Comparison of ENCODE assay signal across 35 cellular contexts in genomic region chr2:181886192-181886591, GRCh38. TPM values are rescaled to one million over a fixed set of nuclear protein-coding genes. Genes with fewer than 3 reads are reported as not detected.
A peak's percentile ranks its signal among the peaks of the same experiment; 100 is the strongest.
DNase-seq lines count a peak whose midpoint lies in the region; ATAC-seq, FAIRE-seq and TF ChIP-seq lines count a peak whose summit lies in the region.
"Had no signal": no experiment of that assay in that cellular context is flagged by ENCODE, and none has a peak within 500 bp of the region (broad histone marks: within the 10 kb centered on the region; RNA-seq: fewer than 3 reads in every experiment).

No MANE protein-coding gene starts in this region.

- ATAC-seq in PC-3 (peak; percentile 67), HG02885 (IDR thresholded peaks at IDR 0.05; ENCODE audit: poor library complexity, unreplicated experiment) (no peak)
- ATAC-seq in activated T-cell treated with anti-CD3 and anti-CD28 coated beads, Interleukin-2, amount 50 U/mL, for 4 hours = no peak
- ATAC-seq: activated naive CD8-positive, alpha-beta T cell treated with anti-CD3 and anti-CD28 coated beads, Interleukin-2, amount 50 U/mL, for 24 hours; naive thymus-derived CD8-positive, alpha-beta T cell had no signal

- peak overlapping the region; percentile 43; the same call in 1 of the 2 replicates for H2AFZ ChIP-seq in PC-3 (ENCODE audit: low read length)
- H2AFZ ChIP-seq in keratinocyte (ENCODE audit: control insufficient read depth, low read length) = peak overlapping the region; percentile 74
- H2AFZ ChIP-seq: PC-9 had no signal

- TF ChIP-seq CTCF in PC-3 (conservative IDR thresholded peaks at IDR 0.05; ENCODE audit: low read depth, low read length) = no peak
- no peak for TF ChIP-seq CTCF in keratinocyte (optimal IDR thresholded peaks at IDR 0.05 in 1 of 3, IDR thresholded peaks at IDR 0.05 in 1 of 3, conservative IDR thresholded peaks at IDR 0.05 in 1 of 3; ENCODE audit: extremely low read depth in 1 of 3, insufficient read depth in 2 of 3, low read length in 3 of 3)

- CTCF ChIA-PET in PC-3 (lab: Charles Lee) = no interaction called here

- H3K9ac ChIP-seq in PC-3 (ENCODE audit: low read length) (no peak overlapping the region), keratinocyte (ENCODE audit: control insufficient read depth, extremely low read depth, insufficient read depth, low read length) (no peak overlapping the region)

- peaks cover 30% of the 10 kb centered on the region for H3K27me3 Mint-ChIP-seq in activated T-cell treated with anti-CD3 and anti-CD28 coated beads, Interleukin-2, amount 50 U/mL, for 4 hours (ENCODE audit: low read depth)

- no TSS peak for BruUV-seq in PC-3 (replicated peaks; lab: Mats Ljungman, UMichigan)

- H3K36me3 Mint-ChIP-seq in activated T-cell treated with anti-CD3 and anti-CD28 coated beads, Interleukin-2, amount 50 U/mL, for 4 hours (ENCODE audit: insufficient read depth) = no peaks in the 10 kb centered on the region
- H3K36me3 Mint-ChIP-seq: naive thymus-derived CD8-positive, alpha-beta T cell had no signal

- H3K4me3 ChIP-seq in PC-3 (ENCODE audit: low read length) = no peak overlapping the region
- H3K4me3 ChIP-seq in keratinocyte (ENCODE audit: control insufficient read depth in 2 of 3, extremely low read depth in 1 of 3, insufficient read depth in 2 of 3, low read depth in 1 of 3, low read length in 3 of 3) = no peak overlapping the region
- H3K4me3 ChIP-seq: left ventricle myocardium inferior, pancreas, PC-9, upper lobe of left lung had no signal

- intact Hi-C loops in PC-3 (cut with micrococcal nuclease) = no loop called here

- H3K27ac ChIP-seq in PC-3 (ENCODE audit: low read length) (no peak overlapping the region; the same call in 1 of the 2 replicates), caudate nucleus (ENCODE audit: low read depth, low read length) (peak overlapping the region; percentile 23), keratinocyte (ENCODE audit: control insufficient read depth, insufficient read depth, low read length) (no peak overlapping the region)
- H3K27ac ChIP-seq: left ventricle myocardium inferior, PC-9, upper lobe of left lung, WERI-Rb-1 had no signal

- POLR2A ChIA-PET in PC-3 (lab: Charles Lee; ENCODE audit: unreplicated experiment) = no interaction called here

- H3K9me1 ChIP-seq in keratinocyte (ENCODE audit: control insufficient read depth, extremely low read depth, insufficient read depth, low read length) = no peaks in the 10 kb centered on the region

- H3K9me3 ChIP-seq in PC-3 (ENCODE audit: low read length) (no peaks in the 10 kb centered on the region), keratinocyte (ENCODE audit: control insufficient read depth, low read depth, low read length) (no peaks in the 10 kb centered on the region)
- H3K9me3 ChIP-seq: BE2C, left ventricle myocardium inferior, pancreas, upper lobe of left lung had no signal

- no peaks in the 10 kb centered on the region for H3K27me3 ChIP-seq in PC-3 (ENCODE audit: low read length)
- no peaks in the 10 kb centered on the region for H3K27me3 ChIP-seq in keratinocyte (ENCODE audit: control insufficient read depth, extremely low read depth, insufficient read depth, low read length)
- H3K27me3 ChIP-seq: pancreas, upper lobe of left lung had no signal

- H4K20me1 ChIP-seq in PC-3 (ENCODE audit: low read length) (no peaks in the 10 kb centered on the region), keratinocyte (ENCODE audit: control insufficient read depth, extremely low read depth, insufficient read depth, low read length) (no peaks in the 10 kb centered on the region)

- H3K36me3 ChIP-seq in PC-3 (ENCODE audit: low read depth, low read length) = no peaks in the 10 kb centered on the region
- no peaks in the 10 kb centered on the region for H3K36me3 ChIP-seq in keratinocyte (ENCODE audit: control insufficient read depth in 2 of 2, extremely low read depth in 1 of 2, insufficient read depth in 2 of 2, low read length in 2 of 2)
- H3K36me3 ChIP-seq: BE2C, left ventricle myocardium inferior, pancreas, upper lobe of left lung, WERI-Rb-1 had no signal

- H3K79me2 ChIP-seq in PC-3 (ENCODE audit: low read length) = no peaks in the 10 kb centered on the region
- H3K79me2 ChIP-seq in keratinocyte (ENCODE audit: control insufficient read depth, insufficient read depth, low read length) = no peaks in the 10 kb centered on the region

- H3K4me1 ChIP-seq in PC-3 (ENCODE audit: insufficient read depth, low read length) (peaks cover 43% of the 10 kb centered on the region), keratinocyte (ENCODE audit: control insufficient read depth, extremely low read depth, insufficient read depth, low read length) (peaks cover 13% of the 10 kb centered on the region)
- H3K4me1 ChIP-seq: BE2C had no signal

- FAIRE-seq in keratinocyte (lab: Jason Lieb, UNC) = peak; percentile 71
- FAIRE-seq: GM19239, islet of Langerhans, pancreas had no signal

- no peak overlapping the region for H3K4me3 Mint-ChIP-seq in activated T-cell treated with anti-CD3 and anti-CD28 coated beads, Interleukin-2, amount 50 U/mL, for 4 hours
- H3K4me3 Mint-ChIP-seq: activated naive CD8-positive, alpha-beta T cell treated with anti-CD3 and anti-CD28 coated beads, Interleukin-2, amount 50 U/mL, for 24 hours; activated T-cell treated with anti-CD3 and anti-CD28 coated beads, Interleukin-2, amount 50 U/mL, for 24 hours; endodermal cell; H9; naive thymus-derived CD8-positive, alpha-beta T cell had no signal

- dilution Hi-C loops in keratinocyte (cut with MboI; ENCODE audit: extremely low pct_ligation_motif_present, low sequenced_read_pairs) = no loop called here

- no peaks in the 10 kb centered on the region for H3K9me2 ChIP-seq in PC-3 (replicated peaks; ENCODE audit: low read length)

- no peaks in the 10 kb centered on the region for H3F3A ChIP-seq in PC-3 (ENCODE audit: low read length, unreplicated experiment)

- H3K4me2 ChIP-seq in PC-3 (ENCODE audit: low read length) (peak overlapping the region; percentile 13; the same call in 1 of the 2 replicates), keratinocyte (ENCODE audit: control insufficient read depth, extremely low read depth, insufficient read depth, low read depth, low read length) (peak overlapping the region; percentile 62)
- H3K4me2 ChIP-seq: PC-9 had no signal

- peaks cover 2% of the 10 kb centered on the region for H3K4me1 Mint-ChIP-seq in activated T-cell treated with anti-CD3 and anti-CD28 coated beads, Interleukin-2, amount 50 U/mL, for 4 hours (ENCODE audit: low read depth)

- H3K9me3 Mint-ChIP-seq in activated T-cell treated with anti-CD3 and anti-CD28 coated beads, Interleukin-2, amount 50 U/mL, for 4 hours = no peaks in the 10 kb centered on the region
- H3K9me3 Mint-ChIP-seq: activated naive CD8-positive, alpha-beta T cell treated with anti-CD3 and anti-CD28 coated beads, Interleukin-2, amount 50 U/mL, for 24 hours; activated T-cell treated with anti-CD3 and anti-CD28 coated beads, Interleukin-2, amount 50 U/mL, for 24 hours; endodermal cell; H9; naive thymus-derived CD8-positive, alpha-beta T cell had no signal

- DNase-seq in EH (ENCODE audit: low read depth) (peak; percentile 34), PC-3 (peak; percentile 23), caudate nucleus (lab: John Stamatoyannopoulos, UW) (no peak), keratinocyte (ENCODE audit: low read depth, low spot score) (no peak), mucosa of gallbladder (ENCODE audit: low spot score) (no peak), DMS153 treated with DMSO at 0.1 percent for 48 hours (lab: John Stamatoyannopoulos, UW; ENCODE audit: unreplicated experiment) (no peak)
- DNase-seq in activated T-cell treated with anti-CD3 and anti-CD28 coated beads, Interleukin-2, amount 50 U/mL, for 4 hours = no peak
- DNase-seq: activated CD4-positive, alpha-beta T cell treated with anti-CD3 and anti-CD28 coated beads for 48 hours; activated gamma-delta T cell treated with Interleukin-2 at 50 U/mL for 16 hours; activated naive CD8-positive, alpha-beta T cell treated with anti-CD3 and anti-CD28 coated beads, Interleukin-2, amount 50 U/mL, for 24 hours; activated T-cell treated with anti-CD3 and anti-CD28 coated beads, Interleukin-2, amount 50 U/mL, for 24 hours; BE2C; cortex of kidney; DMS53; endodermal cell; GDM1; H9; left ventricle myocardium inferior; naive thymus-derived CD8-positive, alpha-beta T cell; NCI-H1436; NCI-H2081 treated with DMSO at 0.1 percent for 48 hours; NCI-H446; pancreas; PC-9; right cardiac atrium; SHP77; stimulated activated CD4-positive, alpha-beta T cell treated with anti-CD3 and anti-CD28 coated beads, Interleukin-12 subunit alpha, Interleukin-12 subunit beta, amount 100 ng/mL, for 4 hours; stimulated activated CD4-positive, alpha-beta T cell treated with anti-CD3 and anti-CD28 coated beads, Interleukin-4, amount 100 ng/mL, for 1 hour; SW 1271; T-helper 9 cell; upper lobe of left lung; WERI-Rb-1 had no signal

RNA-seq across cellular contexts. Expression of gene ITPRID2, which starts 5.3 kb away (rescaled TPM):
- total RNA-seq in PC-3 (2014; rRNA removed) (113 and 145 TPM in 2 replicates), mucosa of gallbladder (168 TPM)
- polyA plus RNA-seq in keratinocyte = 86.3 to 146 TPM (median 91.4 TPM) in 3 replicates
- 479 TPM for polyA plus RNA-seq in keratinocyte (2011; ENCODE audit: low read depth)
- 72.8 and 128 TPM in 2 replicates for polyA plus RNA-seq in keratinocyte (2011; cell fraction: cytosol; rRNA removed)
- 116 and 145 TPM in 2 replicates for polyA plus RNA-seq in keratinocyte (2011; cell fraction: nucleus; rRNA removed)
- 91.5 and 118 TPM in 2 replicates for polyA plus RNA-seq in keratinocyte (2012; ENCODE audit: low replicate concordance)
- 62.2 to 130 TPM (median 99.4 TPM) in 3 replicates for polyA minus RNA-seq in keratinocyte
- polyA minus RNA-seq in keratinocyte (2011; cell fraction: cytosol; rRNA and poly(A)+ RNA removed) = 89.4 TPM
- 97.4 and 160 TPM in 2 replicates for polyA minus RNA-seq in keratinocyte (2011; cell fraction: nucleus; rRNA and poly(A)+ RNA removed)
- 10 to 100 TPM; 30.9 to 41.8 (median 37.5) TPM for total RNA-seq in activated T-cell treated with anti-CD3 and anti-CD28 coated beads, Interleukin-2, amount 50 U/mL, for 4 hours

Comparison
In these comparisons a context has a peak if more than half of its experiments do, and no peak if none do; other contexts are left out.
1. DNase-seq: peak in EH (single experiment) and PC-3 (single experiment); none in caudate nucleus (0 of 61), keratinocyte (single experiment), mucosa of gallbladder (single experiment), activated T-cell treated with anti-CD3 and anti-CD28 coated beads, Interleukin-2, amount 50 U/mL, for 4 hours (single experiment) and DMS153 treated with DMSO at 0.1 percent for 48 hours (single experiment).